1 cellular context compared by ENCODE assay signal in genomic region chr6:63537126-63537958, GRCh38.
TF ChIP-seq lines count a peak whose summit lies in the region.

No MANE protein-coding gene starts in this region.

TF ChIP-seq in liver, 16 proteins besides CTCF, POLR2A, EP300 and RAD21 (continued from another document):
- TF ChIP-seq SP1 (IDR thresholded peaks at IDR 0.05) (no peak), TAF1 (conservative IDR thresholded peaks at IDR 0.05) (no peak), GABPA (IDR thresholded peaks at IDR 0.05 in 1 of 2, conservative IDR thresholded peaks at IDR 0.05 in 1 of 2) (no peak)
